In the genomic region with DNA sequence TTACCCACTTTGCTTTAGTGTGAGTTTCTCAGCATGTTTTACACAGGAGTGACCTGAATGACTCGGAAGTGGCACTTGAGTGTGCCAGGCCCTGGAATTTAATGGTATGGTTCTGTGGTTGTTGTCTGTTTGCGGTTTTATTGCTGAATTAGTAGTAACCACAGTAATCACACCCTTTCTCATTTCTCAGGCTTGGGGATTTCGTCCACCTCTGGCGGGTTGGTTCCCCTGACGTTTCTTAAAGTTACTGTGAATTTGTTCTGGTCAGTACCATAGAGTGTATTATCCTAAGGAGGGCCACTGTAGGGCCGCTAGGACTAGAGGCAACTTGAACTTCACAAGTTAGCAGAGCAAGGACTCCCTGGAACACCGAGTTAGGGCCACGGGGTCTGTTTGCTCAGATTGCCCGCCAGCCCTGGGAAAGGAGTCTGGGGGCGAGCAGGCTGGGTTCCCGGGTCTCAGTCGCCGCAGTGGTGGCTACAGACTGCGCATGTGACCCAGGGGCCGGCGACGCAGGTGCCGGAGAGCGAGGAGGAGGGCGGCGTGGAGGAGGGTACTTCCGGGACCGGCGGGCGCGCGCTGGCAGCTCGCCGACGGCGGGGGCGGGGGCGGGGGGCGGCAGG, we compare ENCODE assay signal across 1 cellular context.
A peak's percentile ranks its signal among the peaks of the same experiment; 100 is the strongest.
TF ChIP-seq lines count a peak whose summit lies in the region.

No MANE protein-coding gene starts in this region.

TF ChIP-seq in GM12878, 131 proteins besides CTCF, POLR2A, EP300 and RAD21 (continued from another document):
- TF ChIP-seq, protein P1, sequence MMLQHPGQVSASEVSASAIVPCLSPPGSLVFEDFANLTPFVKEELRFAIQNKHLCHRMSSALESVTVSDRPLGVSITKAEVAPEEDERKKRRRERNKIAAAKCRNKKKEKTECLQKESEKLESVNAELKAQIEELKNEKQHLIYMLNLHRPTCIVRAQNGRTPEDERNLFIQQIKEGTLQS (IDR thresholded peaks at IDR 0.05; ENCODE audit: borderline replicate concordance, extremely low read depth, low read depth, low read length): no peak
- TF ChIP-seq IKZF2 (IDR thresholded peaks at IDR 0.05) (peak in 1 of 2 experiments; percentile 29; a peak in 1 of 4 replicates), TCF7 (IDR thresholded peaks at IDR 0.05; ENCODE audit: borderline replicate concordance) (no peak), BCL11A (IDR thresholded peaks at IDR 0.05; ENCODE audit: low read depth, low read length) (no peak), SRF (IDR thresholded peaks at IDR 0.05; ENCODE audit: low read depth in 2 of 2, low read length in 2 of 2) (no peak), FOXM1 (IDR thresholded peaks at IDR 0.05; ENCODE audit: low read depth, low read length) (no peak), NR2C1 (IDR thresholded peaks at IDR 0.05) (no peak), CBX5 (IDR thresholded peaks at IDR 0.05; ENCODE audit: low read depth) (no peak), ZZZ3 (IDR thresholded peaks at IDR 0.05; ENCODE audit: control insufficient read depth, insufficient read length, low read depth) (no peak), ZNF24 (IDR thresholded peaks at IDR 0.05) (no peak), PAX5 (IDR thresholded peaks at IDR 0.05; ENCODE audit: borderline replicate concordance, low read depth, low read length) (no peak), BHLHE40 (IDR thresholded peaks at IDR 0.05; ENCODE audit: borderline replicate concordance in 1 of 2, low read depth in 2 of 2, low read length in 1 of 2) (peak; percentile 47 to 77; a peak in 3 of 4 replicates)
- TF ChIP-seq, protein P2, sequence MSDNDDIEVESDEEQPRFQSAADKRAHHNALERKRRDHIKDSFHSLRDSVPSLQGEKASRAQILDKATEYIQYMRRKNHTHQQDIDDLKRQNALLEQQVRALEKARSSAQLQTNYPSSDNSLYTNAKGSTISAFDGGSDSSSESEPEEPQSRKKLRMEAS (IDR thresholded peaks at IDR 0.05; ENCODE audit: low read depth, low read length): no peak
- TF ChIP-seq, protein P3, sequence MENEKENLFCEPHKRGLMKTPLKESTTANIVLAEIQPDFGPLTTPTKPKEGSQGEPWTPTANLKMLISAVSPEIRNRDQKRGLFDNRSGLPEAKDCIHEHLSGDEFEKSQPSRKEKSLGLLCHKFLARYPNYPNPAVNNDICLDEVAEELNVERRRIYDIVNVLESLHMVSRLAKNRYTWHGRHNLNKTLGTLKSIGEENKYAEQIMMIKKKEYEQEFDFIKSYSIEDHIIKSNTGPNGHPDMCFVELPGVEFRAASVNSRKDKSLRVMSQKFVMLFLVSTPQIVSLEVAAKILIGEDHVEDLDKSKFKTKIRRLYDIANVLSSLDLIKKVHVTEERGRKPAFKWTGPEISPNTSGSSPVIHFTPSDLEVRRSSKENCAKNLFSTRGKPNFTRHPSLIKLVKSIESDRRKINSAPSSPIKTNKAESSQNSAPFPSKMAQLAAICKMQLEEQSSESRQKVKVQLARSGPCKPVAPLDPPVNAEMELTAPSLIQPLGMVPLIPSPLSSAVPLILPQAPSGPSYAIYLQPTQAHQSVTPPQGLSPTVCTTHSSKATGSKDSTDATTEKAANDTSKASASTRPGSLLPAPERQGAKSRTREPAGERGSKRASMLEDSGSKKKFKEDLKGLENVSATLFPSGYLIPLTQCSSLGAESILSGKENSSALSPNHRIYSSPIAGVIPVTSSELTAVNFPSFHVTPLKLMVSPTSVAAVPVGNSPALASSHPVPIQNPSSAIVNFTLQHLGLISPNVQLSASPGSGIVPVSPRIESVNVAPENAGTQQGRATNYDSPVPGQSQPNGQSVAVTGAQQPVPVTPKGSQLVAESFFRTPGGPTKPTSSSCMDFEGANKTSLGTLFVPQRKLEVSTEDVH (IDR thresholded peaks at IDR 0.05; ENCODE audit: low read depth, partially characterized antibody): no peak
- TF ChIP-seq, protein P4, sequence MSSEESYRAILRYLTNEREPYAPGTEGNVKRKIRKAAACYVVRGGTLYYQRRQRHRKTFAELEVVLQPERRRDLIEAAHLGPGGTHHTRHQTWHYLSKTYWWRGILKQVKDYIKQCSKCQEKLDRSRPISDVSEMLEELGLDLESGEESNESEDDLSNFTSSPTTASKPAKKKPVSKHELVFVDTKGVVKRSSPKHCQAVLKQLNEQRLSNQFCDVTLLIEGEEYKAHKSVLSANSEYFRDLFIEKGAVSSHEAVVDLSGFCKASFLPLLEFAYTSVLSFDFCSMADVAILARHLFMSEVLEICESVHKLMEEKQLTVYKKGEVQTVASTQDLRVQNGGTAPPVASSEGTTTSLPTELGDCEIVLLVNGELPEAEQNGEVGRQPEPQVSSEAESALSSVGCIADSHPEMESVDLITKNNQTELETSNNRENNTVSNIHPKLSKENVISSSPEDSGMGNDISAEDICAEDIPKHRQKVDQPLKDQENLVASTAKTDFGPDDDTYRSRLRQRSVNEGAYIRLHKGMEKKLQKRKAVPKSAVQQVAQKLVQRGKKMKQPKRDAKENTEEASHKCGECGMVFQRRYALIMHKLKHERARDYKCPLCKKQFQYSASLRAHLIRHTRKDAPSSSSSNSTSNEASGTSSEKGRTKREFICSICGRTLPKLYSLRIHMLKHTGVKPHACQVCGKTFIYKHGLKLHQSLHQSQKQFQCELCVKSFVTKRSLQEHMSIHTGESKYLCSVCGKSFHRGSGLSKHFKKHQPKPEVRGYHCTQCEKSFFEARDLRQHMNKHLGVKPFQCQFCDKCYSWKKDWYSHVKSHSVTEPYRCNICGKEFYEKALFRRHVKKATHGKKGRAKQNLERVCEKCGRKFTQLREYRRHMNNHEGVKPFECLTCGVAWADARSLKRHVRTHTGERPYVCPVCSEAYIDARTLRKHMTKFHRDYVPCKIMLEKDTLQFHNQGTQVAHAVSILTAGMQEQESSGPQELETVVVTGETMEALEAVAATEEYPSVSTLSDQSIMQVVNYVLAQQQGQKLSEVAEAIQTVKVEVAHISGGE (CRISPR knock-in tag; IDR thresholded peaks at IDR 0.05): no peak
